ENCODE assay signal across 8 cellular contexts in genomic region chr11:43574949-43575915, GRCh38.
A peak's percentile ranks its signal among the peaks of the same experiment; 100 is the strongest.
DNase-seq lines count a peak whose midpoint lies in the region; ATAC-seq lines count a peak whose summit lies in the region.

No MANE protein-coding gene starts in this region.

- no peak for DNase-seq in activated naive CD4-positive, alpha-beta T cell treated with anti-CD3 and anti-CD28 coated beads, Interleukin-2, amount 10 ng/mL, durations not matched to agents 7 days and 5 days
- DNase-seq in activated naive CD4-positive, alpha-beta T cell (lab: John Stamatoyannopoulos, UW), result no peak
- DNase-seq in SW480 (ENCODE audit: low spot score) (peak; percentile 22), head of caudate nucleus (peak in 41 of 42 donors; percentile 40 to 86 (median 67)), pons (ENCODE audit: low spot score) (peak; percentile 42)

- H3K36me3 Mint-ChIP-seq in activated naive CD4-positive, alpha-beta T cell treated with anti-CD3 and anti-CD28 coated beads, Interleukin-2, amount 10 ng/mL, durations not matched to agents 7 days and 5 days, result peaks cover 1% of the 10 kb centered on the region

- ATAC-seq in GM19397 (IDR thresholded peaks at IDR 0.05; ENCODE audit: unreplicated experiment) (no peak), HG03135 (IDR thresholded peaks at IDR 0.05; ENCODE audit: unreplicated experiment) (no peak), GM19023 (IDR thresholded peaks at IDR 0.05; ENCODE audit: unreplicated experiment) (no peak)

- H3K4me3 Mint-ChIP-seq in activated naive CD4-positive, alpha-beta T cell treated with anti-CD3 and anti-CD28 coated beads, Interleukin-2, amount 10 ng/mL, durations not matched to agents 7 days and 5 days, result peak overlapping the region; percentile 19

- H3K27me3 Mint-ChIP-seq in activated naive CD4-positive, alpha-beta T cell treated with anti-CD3 and anti-CD28 coated beads, Interleukin-2, amount 10 ng/mL, durations not matched to agents 7 days and 5 days, result peaks cover 90% of the 10 kb centered on the region

- H3K9me3 Mint-ChIP-seq in activated naive CD4-positive, alpha-beta T cell treated with anti-CD3 and anti-CD28 coated beads, Interleukin-2, amount 10 ng/mL, durations not matched to agents 7 days and 5 days, result no peaks in the 10 kb centered on the region

- H3K4me1 Mint-ChIP-seq in activated naive CD4-positive, alpha-beta T cell treated with anti-CD3 and anti-CD28 coated beads, Interleukin-2, amount 10 ng/mL, durations not matched to agents 7 days and 5 days, result peaks cover 28% of the 10 kb centered on the region

- CTCF ChIA-PET in activated naive CD4-positive, alpha-beta T cell treated with anti-CD3 and anti-CD28 coated beads, Interleukin-2, amount 10 ng/mL, durations not matched to agents 7 days and 5 days (lab: Charles Lee), result interaction anchor here (0.8 to 2.7 kb wide), 3 partner anchors 10 to 276 kb away, joined by 3 to 11 read pairs (median 4); no protein-coding TSS in a partner anchor

- intact Hi-C loops in head of caudate nucleus (cut with DNase I), result no loop called here

- H3K27ac Mint-ChIP-seq in activated naive CD4-positive, alpha-beta T cell treated with anti-CD3 and anti-CD28 coated beads, Interleukin-2, amount 10 ng/mL, durations not matched to agents 7 days and 5 days, result peak overlapping the region; percentile 65

Comparison
In these comparisons a context has a peak if more than half of its experiments do, and no peak if none do; other contexts are left out.
1. DNase-seq: peak in SW480 (single experiment), head of caudate nucleus (41 of 42) and pons (single experiment); none in activated naive CD4-positive, alpha-beta T cell treated with anti-CD3 and anti-CD28 coated beads, Interleukin-2, amount 10 ng/mL, durations not matched to agents 7 days and 5 days (single experiment) and activated naive CD4-positive, alpha-beta T cell (0 of 4).